ENCODE assay signal across 8 cellular contexts in genomic region chr4:121869841-121870822, GRCh38. TPM values are rescaled to one million over a fixed set of nuclear protein-coding genes. Genes with fewer than 3 reads are reported as not detected.
DNase-seq lines count a peak whose midpoint lies in the region; FAIRE-seq and TF ChIP-seq lines count a peak whose summit lies in the region.

Gene BBS7 (minus strand): TSS chr4:121870474. CDS start chr4:121870313, 161 bp downstream.

- H3K27ac ChIP-seq in SK-N-MC (0 out of 2 replicates have a peak within 1 kb of the TSS, but pooled peaks have one; percentile 44), neuronal stem cell (replicated peaks; ENCODE audit: low read length) (peak within 1 kb of the TSS; percentile 54)

- no peak within 1 kb of the TSS for H3K4ac ChIP-seq in neuronal stem cell (ENCODE audit: low read length)

- H3K36me3 ChIP-seq in SK-N-MC (ENCODE audit: insufficient read depth, low read length) (peaks cover 24% of the 10 kb centered on the region), neuronal stem cell (replicated peaks in 1 of 2; ENCODE audit: control insufficient read depth in 2 of 2, insufficient read depth in 2 of 2, low read length in 2 of 2) (peaks cover 0 to 32% of the 10 kb centered on the region in 2 donors)

- H3K9ac ChIP-seq in SK-N-MC (ENCODE audit: insufficient read length) (peak within 1 kb of the TSS; percentile 88), neuronal stem cell (ENCODE audit: low read depth, low read length, poor library complexity) (peak within 1 kb of the TSS; percentile 68)

- H3K4me1 Mint-ChIP-seq in activated naive CD4-positive, alpha-beta T cell treated with anti-CD3 and anti-CD28 coated beads, Interleukin-2, amount 10 ng/mL, durations not matched to agents 7 days and 5 days = peaks cover 23% of the 10 kb centered on the region

- no peaks in the 10 kb centered on the region for H3K9me3 Mint-ChIP-seq in activated naive CD4-positive, alpha-beta T cell treated with anti-CD3 and anti-CD28 coated beads, Interleukin-2, amount 10 ng/mL, durations not matched to agents 7 days and 5 days

- no peak within 1 kb of the TSS for H4K8ac ChIP-seq in neuronal stem cell (ENCODE audit: low read depth, low read length)

- no peak for TF ChIP-seq CTCF in HFF-Myc (IDR thresholded peaks at IDR 0.05; ENCODE audit: low read depth, low read length, missing control alignments)
- no peak for TF ChIP-seq CTCF in NB4 (IDR thresholded peaks at IDR 0.05; ENCODE audit: low read depth, low read length)
- TF ChIP-seq CTCF in subcutaneous adipose tissue (IDR thresholded peaks at IDR 0.05; ENCODE audit: low read depth) = no peak

- no CpG with 5 or more reads among the region's 58 CpGs for WGBS in neuronal stem cell (ENCODE audit: extremely low coverage in 2 of 2, insufficient read length in 2 of 2, insufficient replicate concordance in 1 of 2), 2 donors

- H3K36me3 Mint-ChIP-seq in activated naive CD4-positive, alpha-beta T cell treated with anti-CD3 and anti-CD28 coated beads, Interleukin-2, amount 10 ng/mL, durations not matched to agents 7 days and 5 days = peaks cover 19% of the 10 kb centered on the region

- peaks cover 32% of the 10 kb centered on the region for H3K27me3 Mint-ChIP-seq in activated naive CD4-positive, alpha-beta T cell treated with anti-CD3 and anti-CD28 coated beads, Interleukin-2, amount 10 ng/mL, durations not matched to agents 7 days and 5 days

- peak within 1 kb of the TSS; percentile 59 for H3K4me2 ChIP-seq in neuronal stem cell (ENCODE audit: insufficient read depth, low read length, poor library complexity, severe bottlenecking)

- no peak within 1 kb of the TSS for H4K91ac ChIP-seq in neuronal stem cell (ENCODE audit: low read depth, low read length, poor library complexity)

- DNase-seq in GM03348 (ENCODE audit: low spot score) (peak; percentile 97), HFF-Myc (ENCODE audit: extremely low read depth, low read depth) (peak; percentile 90), NB4 (ENCODE audit: low read depth) (peak; percentile 96), SK-N-MC (ENCODE audit: low read depth, low spot score) (peak; percentile 82), frontal cortex (ENCODE audit: low spot score in 2 of 2) (peak; percentile 74 to 92), neuronal stem cell (ENCODE audit: low spot score) (peak; percentile 95)
- peak; percentile 99 for DNase-seq in activated naive CD4-positive, alpha-beta T cell treated with anti-CD3 and anti-CD28 coated beads, Interleukin-2, amount 10 ng/mL, durations not matched to agents 7 days and 5 days

- no peak within 1 kb of the TSS for H2BK12ac ChIP-seq in neuronal stem cell (ENCODE audit: low read length)

- peak within 1 kb of the TSS; percentile 87 for H3K27ac Mint-ChIP-seq in activated naive CD4-positive, alpha-beta T cell treated with anti-CD3 and anti-CD28 coated beads, Interleukin-2, amount 10 ng/mL, durations not matched to agents 7 days and 5 days

- peak within 1 kb of the TSS; percentile 11 for H2BK15ac ChIP-seq in neuronal stem cell (ENCODE audit: low read length)

- peak within 1 kb of the TSS; percentile 66 for H2BK5ac ChIP-seq in neuronal stem cell (ENCODE audit: low read length)

- H3K4me1 ChIP-seq in neuronal stem cell (ENCODE audit: control insufficient read depth in 2 of 2, insufficient read depth in 1 of 2, low read depth in 1 of 2, low read length in 2 of 2) = peaks cover 0 to 7% of the 10 kb centered on the region in 2 donors

- H2AFZ ChIP-seq in neuronal stem cell (ENCODE audit: low read length) = peak within 1 kb of the TSS; percentile 92

- no peak within 1 kb of the TSS for H2BK120ac ChIP-seq in neuronal stem cell (ENCODE audit: low read depth, low read length)

- H3K14ac ChIP-seq in neuronal stem cell (ENCODE audit: low read length) = no peak within 1 kb of the TSS

- peak within 1 kb of the TSS; percentile 45 for H3K23ac ChIP-seq in neuronal stem cell (ENCODE audit: low read depth, low read length, poor library complexity)

- CTCF ChIA-PET in activated naive CD4-positive, alpha-beta T cell treated with anti-CD3 and anti-CD28 coated beads, Interleukin-2, amount 10 ng/mL, durations not matched to agents 7 days and 5 days (lab: Charles Lee) = interaction anchor here (1.2 to 1.8 kb wide), 4 partner anchors 28 to 708 kb away, joined by 4 to 6 read pairs (median 5); no protein-coding TSS in a partner anchor

- TF ChIP-seq POLR2A in NB4 (IDR thresholded peaks at IDR 0.05; ENCODE audit: extremely low read depth, insufficient read length) = peak; percentile 69

- no peak within 1 kb of the TSS for H2AK5ac ChIP-seq in neuronal stem cell (ENCODE audit: low read depth, low read length)

- H3K4me3 ChIP-seq in HFF-Myc (replicated peaks; ENCODE audit: low read depth, low read length) (peak within 1 kb of the TSS; percentile 79), NB4 (ENCODE audit: low read depth, low read length) (peak within 1 kb of the TSS; percentile 80), SK-N-MC (peak within 1 kb of the TSS; percentile 97), neuronal stem cell (ENCODE audit: low read length in 2 of 2) (peak within 1 kb of the TSS; percentile 59 to 84)

- H3K9me3 ChIP-seq in SK-N-MC (ENCODE audit: low read depth, low read length) (0 out of 2 replicates have a peak, but pooled peaks cover 5% of the 10 kb centered on the region), neuronal stem cell (replicated peaks in 1 of 2; ENCODE audit: control insufficient read depth in 2 of 2, insufficient read depth in 1 of 2, low read depth in 1 of 2, low read length in 2 of 2) (peaks cover 0 to 18% of the 10 kb centered on the region in 2 donors)

- H3K79me1 ChIP-seq in neuronal stem cell (ENCODE audit: low read depth, low read length) = peaks cover 2% of the 10 kb centered on the region

- H3K4me3 Mint-ChIP-seq in activated naive CD4-positive, alpha-beta T cell treated with anti-CD3 and anti-CD28 coated beads, Interleukin-2, amount 10 ng/mL, durations not matched to agents 7 days and 5 days = peak within 1 kb of the TSS; percentile 94

- peak; percentile 94 for FAIRE-seq in frontal cortex (lab: Jason Lieb, UNC)

- H3K18ac ChIP-seq in neuronal stem cell (ENCODE audit: low read length) = peak within 1 kb of the TSS; percentile 84

- no peaks in the 10 kb centered on the region for H3K27me3 ChIP-seq in neuronal stem cell (ENCODE audit: control insufficient read depth in 3 of 3, insufficient read depth in 3 of 3, low read depth in 1 of 3, low read length in 3 of 3)

RNA-seq across cellular contexts. Expression of gene BBS7, which starts in this region (rescaled TPM):
- total RNA-seq in frontal cortex (44.4 TPM), subcutaneous adipose tissue (10 to 100 TPM in 3 of 4 donors, 1 to 10 TPM in 1; 8.1 to 19.0 (median 11.9) TPM)
- 24.2 TPM for polyA plus RNA-seq in neuronal stem cell (2013, experiment 1 of 2)
- 24.2 TPM for polyA plus RNA-seq in neuronal stem cell (2013, experiment 2 of 2)

Comparison
In these comparisons a context has a peak if more than half of its experiments do, and no peak if none do; other contexts are left out.
1. Peak in every context shown above with its lines: DNase-seq, H3K4me3 ChIP-seq and H3K27ac ChIP-seq.